ENCODE assay signal across 33 cellular contexts in genomic region chr9:92467041-92467440, GRCh38. TPM values are rescaled to one million over a fixed set of nuclear protein-coding genes. Genes with fewer than 3 reads are reported as not detected.
"Had no signal": no experiment of that assay in that cellular context is flagged by ENCODE, and none has a peak within 500 bp of the region (broad histone marks: within the 10 kb centered on the region; RNA-seq: fewer than 3 reads in every experiment).

No MANE protein-coding gene starts in this region.

- H3K4me1 Mint-ChIP-seq: immature natural killer cell; naive B cell; neural progenitor cell; stimulated activated naive CD8-positive, alpha-beta T cell treated with anti-CD3 and anti-CD28 coated beads, Interleukin-15, amount 100 ng/mL, for 72 hours had no signal

- H3K36me3 Mint-ChIP-seq: immature natural killer cell, mesothelial cell of epicardium, neural progenitor cell had no signal

- H3K4me2 ChIP-seq: neural progenitor cell had no signal

- H3K36me3 ChIP-seq: esophagus squamous epithelium, gastroesophageal sphincter, neural progenitor cell, right lobe of liver, suprapubic skin, thyroid gland, upper lobe of left lung had no signal

- H3K27ac ChIP-seq: esophagus squamous epithelium, gastroesophageal sphincter, heart right ventricle, neural progenitor cell, parathyroid adenoma, right lobe of liver, thyroid gland, upper lobe of left lung had no signal

- ATAC-seq: gastroesophageal sphincter; heart right ventricle; left ventricle myocardium superior; mucosa of descending colon; right lobe of liver; stimulated activated naive CD8-positive, alpha-beta T cell treated with anti-CD3 and anti-CD28 coated beads, Interleukin-15, amount 100 ng/mL, for 72 hours had no signal

- DNase-seq: dermis blood vessel endothelial cell; effector memory CD4-positive, alpha-beta T cell; erythroblast; esophagus squamous epithelium; foreskin fibroblast; heart right ventricle; hypothalamus; immature natural killer cell; islet precursor cell; left ventricle myocardium superior; mesenchymal stem cell; mucosa of descending colon; naive B cell; right lobe of liver; small intestine; stimulated activated CD4-positive, alpha-beta T cell treated with anti-CD3 and anti-CD28 coated beads, Interleukin-12 subunit alpha, Interleukin-12 subunit beta, amount 100 ng/mL, for 4 hours; stimulated activated CD4-positive, alpha-beta T cell treated with anti-CD3 and anti-CD28 coated beads, Interleukin-1b, Interleukin-23, amount 100 ng/mL, for 48 hours; stimulated activated CD4-positive, alpha-beta T cell treated with anti-CD3 and anti-CD28 coated beads, Interleukin-4, amount 100 ng/mL, for 1 hour; stimulated activated CD8-positive, alpha-beta memory T cell treated with anti-CD3 and anti-CD28 coated beads, Interleukin-4, amount 100 ng/mL, for 48 hours; stimulated activated naive CD4-positive, alpha-beta T cell; stimulated activated naive CD8-positive, alpha-beta T cell treated with anti-CD3 and anti-CD28 coated beads, Interleukin-15, amount 100 ng/mL, for 72 hours; thyroid gland; upper lobe of left lung had no signal

- H3K9ac ChIP-seq: neural progenitor cell, parathyroid adenoma had no signal

- H3K4me3 Mint-ChIP-seq: immature natural killer cell; mesothelial cell of epicardium; naive B cell; nephron; neural progenitor cell; stimulated activated naive CD8-positive, alpha-beta T cell treated with anti-CD3 and anti-CD28 coated beads, Interleukin-15, amount 100 ng/mL, for 72 hours had no signal

- H3K79me2 ChIP-seq: parathyroid adenoma had no signal

- H3K27me3 ChIP-seq: esophagus squamous epithelium, gastroesophageal sphincter, heart right ventricle, neural progenitor cell, right lobe of liver, suprapubic skin, thyroid gland, upper lobe of left lung had no signal

- H2AFZ ChIP-seq: neural progenitor cell, parathyroid adenoma had no signal

- H3K9me3 Mint-ChIP-seq: immature natural killer cell; mesothelial cell of epicardium; naive B cell; nephron; neural progenitor cell; stimulated activated naive CD8-positive, alpha-beta T cell treated with anti-CD3 and anti-CD28 coated beads, Interleukin-15, amount 100 ng/mL, for 72 hours had no signal

- H3K4me3 ChIP-seq: coronary artery, esophagus squamous epithelium, gastroesophageal sphincter, heart right ventricle, lung, mucosa of descending colon, neural progenitor cell, right lobe of liver, suprapubic skin, thyroid gland, upper lobe of left lung had no signal

- H3K27ac Mint-ChIP-seq: immature natural killer cell; mesothelial cell of epicardium; naive B cell; nephron; neural progenitor cell; progenitor cell of endocrine pancreas; stimulated activated naive CD8-positive, alpha-beta T cell treated with anti-CD3 and anti-CD28 coated beads, Interleukin-15, amount 100 ng/mL, for 72 hours had no signal

- H3K27me3 Mint-ChIP-seq: naive B cell; stimulated activated naive CD8-positive, alpha-beta T cell treated with anti-CD3 and anti-CD28 coated beads, Interleukin-15, amount 100 ng/mL, for 72 hours had no signal

- H3K9me3 ChIP-seq: esophagus squamous epithelium, gastroesophageal sphincter, heart right ventricle, mucosa of descending colon, right lobe of liver, suprapubic skin, thyroid gland, upper lobe of left lung had no signal

- H3K4me1 ChIP-seq: neural progenitor cell, parathyroid adenoma, right lobe of liver, thyroid gland, upper lobe of left lung had no signal

RNA-seq across cellular contexts. Expression of gene ASPN, which starts 15.3 kb away (rescaled TPM):
- total RNA-seq: dermis blood vessel endothelial cell, endothelial cell of umbilical vein, progenitor cell of endocrine pancreas had no signal
- polyA plus RNA-seq: endothelial cell of umbilical vein, immature natural killer cell had no signal

RNA-seq across cellular contexts. Expression of gene OMD, which starts 42.8 kb away (rescaled TPM):
- total RNA-seq: endothelial cell of umbilical vein, mesothelial cell of epicardium, progenitor cell of endocrine pancreas had no signal
- polyA plus RNA-seq: endothelial cell of umbilical vein had no signal
